ENCODE assay signal across 1 cellular context in genomic region chr2:76170856-76171255, GRCh38.
TF ChIP-seq lines count a peak whose summit lies in the region.

No MANE protein-coding gene starts in this region.

TF ChIP-seq in K562, 482 proteins besides CTCF, POLR2A, EP300 and RAD21 (continued from another document):
- no peak for TF ChIP-seq FOXJ3 (CRISPR knock-in tag; IDR thresholded peaks at IDR 0.05)
- TF ChIP-seq POLR2H (tag; IDR thresholded peaks at IDR 0.05; ENCODE audit: low read depth), result no peak
- TF ChIP-seq ZNF134 (CRISPR knock-in tag; conservative IDR thresholded peaks at IDR 0.05), result no peak
- no peak for TF ChIP-seq ZNF395 (CRISPR knock-in tag; IDR thresholded peaks at IDR 0.05)
- TF ChIP-seq CBX2 (IDR thresholded peaks at IDR 0.05; ENCODE audit: insufficient read depth, low read length, poor library complexity, severe bottlenecking), result no peak
- peak; percentile 13; the same call in 1 of the 2 replicates for TF ChIP-seq PKNOX1 (IDR thresholded peaks at IDR 0.05)
- no peak for TF ChIP-seq CHCHD3 (CRISPR knock-in tag; IDR thresholded peaks at IDR 0.05)
- TF ChIP-seq ZBTB11 (CRISPR knock-in tag; IDR thresholded peaks at IDR 0.05), result no peak
- no peak for TF ChIP-seq KLF6 (CRISPR knock-in tag; IDR thresholded peaks at IDR 0.05; ENCODE audit: borderline replicate concordance)
- TF ChIP-seq TEAD4 (IDR thresholded peaks at IDR 0.05; ENCODE audit: low read length), result peak; percentile 36; the same call in 1 of the 2 replicates
- no peak for TF ChIP-seq TEAD4 (CRISPR knock-in tag; IDR thresholded peaks at IDR 0.05; ENCODE audit: borderline replicate concordance)
- TF ChIP-seq RBFOX2 (IDR thresholded peaks at IDR 0.05; ENCODE audit: low read depth, low read length), result no peak
- TF ChIP-seq TCF3 (CRISPR knock-in tag; IDR thresholded peaks at IDR 0.05), result peak; percentile 41; the same call in 1 of the 2 replicates
- TF ChIP-seq FOXO4 (CRISPR knock-in tag; IDR thresholded peaks at IDR 0.05), result no peak
TF ChIP-seq in K562: peak in this region for 7.
